In genomic region chr20:10509411-10509810, GRCh38 we compare ENCODE assay signal across 19 cellular contexts.
DNase-seq lines count a peak whose midpoint lies in the region; ATAC-seq and TF ChIP-seq lines count a peak whose summit lies in the region.
"Had no signal": no experiment of that assay in that cellular context is flagged by ENCODE, and none has a peak within 500 bp of the region (broad histone marks: within the 10 kb centered on the region; RNA-seq: fewer than 3 reads in every experiment).

No MANE protein-coding gene starts in this region.

- RAD21 ChIA-PET in HCT116 (lab: Charles Lee; ENCODE audit: low non-redundant PET in 1 of 2, low total read pairs in 2 of 2, uncharacterized antibody in 2 of 2, unreplicated experiment in 2 of 2), result no interaction called here

- H3K4me1 ChIP-seq in HCT116 (ENCODE audit: control insufficient read depth in 1 of 2, insufficient read depth in 2 of 2, low read length in 2 of 2) (peaks cover 70 to 73% of the 10 kb centered on the region in 2 experiments), ascending aorta (peaks cover 20 to 52% of the 10 kb centered on the region in 2 donors), mesodermal cell (ENCODE audit: control insufficient read depth, insufficient read depth, low read length, poor library complexity, severe bottlenecking) (peaks cover 32% of the 10 kb centered on the region), stomach smooth muscle (ENCODE audit: control insufficient read depth, insufficient read depth, low read length) (peaks cover 34% of the 10 kb centered on the region)

- ATAC-seq in HCT116 (no peak), HG02798 (IDR thresholded peaks at IDR 0.05; ENCODE audit: poor library complexity, unreplicated experiment) (no peak)
- ATAC-seq: GM12878; left lung; naive thymus-derived CD4-positive, alpha-beta T cell had no signal

- no TSS peak for BruUV-seq in HCT116 (replicated peaks; lab: Mats Ljungman, UMichigan)

- no peaks in the 10 kb centered on the region for H3K27me3 ChIP-seq in HCT116 (ENCODE audit: insufficient read depth, low read length)
- H3K27me3 ChIP-seq in ascending aorta, result no peaks in the 10 kb centered on the region
- H3K27me3 ChIP-seq in stomach smooth muscle (ENCODE audit: control insufficient read depth in 1 of 2, insufficient read depth in 2 of 2, low read length in 2 of 2), result no peaks in the 10 kb centered on the region
- H3K27me3 ChIP-seq: dorsolateral prefrontal cortex, left lung, SJSA1 had no signal

- no peaks in the 10 kb centered on the region for H3K27me3 Mint-ChIP-seq in activated naive CD4-positive, alpha-beta T cell treated with anti-CD3 and anti-CD28 coated beads, Interleukin-2, amount 10 ng/mL, durations not matched to agents 7 days and 5 days
- H3K27me3 Mint-ChIP-seq: activated CD4-positive, alpha-beta memory T cell treated with anti-CD3 and anti-CD28 coated beads for 36 hours; naive thymus-derived CD4-positive, alpha-beta T cell had no signal

- peaks cover 18% of the 10 kb centered on the region for H3K4me1 Mint-ChIP-seq in activated naive CD4-positive, alpha-beta T cell treated with anti-CD3 and anti-CD28 coated beads, Interleukin-2, amount 10 ng/mL, durations not matched to agents 7 days and 5 days

- peak overlapping the region in 1 of 2 experiments; percentile 41; a peak in 1 of 4 replicates for H3K4me3 ChIP-seq in HCT116 (replicated peaks in 1 of 2; ENCODE audit: low read depth in 1 of 2, low read length in 2 of 2)
- no peak overlapping the region for H3K4me3 ChIP-seq in ascending aorta
- H3K4me3 ChIP-seq in mesodermal cell (ENCODE audit: extremely low read depth, insufficient read depth, low read length, poor library complexity, severe bottlenecking), result no peak overlapping the region
- no peak overlapping the region for H3K4me3 ChIP-seq in stomach smooth muscle (ENCODE audit: low read length in 2 of 2)
- H3K4me3 ChIP-seq: dorsolateral prefrontal cortex, GM12878, left lung, SJSA1 had no signal

- TF ChIP-seq CTCF in HCT116 (IDR thresholded peaks at IDR 0.05 in 2 of 3, conservative IDR thresholded peaks at IDR 0.05 in 1 of 3; ENCODE audit: borderline replicate concordance in 1 of 3, insufficient read depth in 1 of 3, low read depth in 2 of 3, low read length in 2 of 3) (no peak), ascending aorta (IDR thresholded peaks at IDR 0.05) (no peak)

- H3K36me3 Mint-ChIP-seq in activated naive CD4-positive, alpha-beta T cell treated with anti-CD3 and anti-CD28 coated beads, Interleukin-2, amount 10 ng/mL, durations not matched to agents 7 days and 5 days, result peaks cover 6% of the 10 kb centered on the region

- DNase-seq in HCT116 (ENCODE audit: low read depth, low spot score) (no peak), ascending aorta (ENCODE audit: low spot score in 2 of 2) (no peak), activated T-cell treated with anti-CD3 and anti-CD28 coated beads for 4 hours (no peak), NCI-H446 (lab: John Stamatoyannopoulos, UW) (no peak)
- no peak for DNase-seq in activated naive CD4-positive, alpha-beta T cell treated with anti-CD3 and anti-CD28 coated beads, Interleukin-2, amount 10 ng/mL, durations not matched to agents 7 days and 5 days
- DNase-seq: activated CD4-positive, alpha-beta memory T cell treated with anti-CD3 and anti-CD28 coated beads for 36 hours; dorsolateral prefrontal cortex; H9; left lung; MM.1S; naive thymus-derived CD4-positive, alpha-beta T cell; NCI-H524 treated with DMSO at 0.1 percent for 48 hours; stimulated activated CD4-positive, alpha-beta T cell treated with anti-CD3 and anti-CD28 coated beads, Interleukin-2, amount 100 ng/mL, for 48 hours had no signal

- no peak for TF ChIP-seq RAD21 in HCT116 (IDR thresholded peaks at IDR 0.05; ENCODE audit: low read depth)

- H3K9me3 ChIP-seq in HCT116 (ENCODE audit: control insufficient read depth in 1 of 2, insufficient read depth in 1 of 2, low read depth in 1 of 2, low read length in 2 of 2), result no peaks in the 10 kb centered on the region
- no peaks in the 10 kb centered on the region for H3K9me3 ChIP-seq in ascending aorta
- no peaks in the 10 kb centered on the region for H3K9me3 ChIP-seq in mesodermal cell (ENCODE audit: control insufficient read depth, low read length)
- H3K9me3 ChIP-seq in stomach smooth muscle (ENCODE audit: control insufficient read depth in 2 of 2, low read length in 2 of 2), result no peaks in the 10 kb centered on the region
- H3K9me3 ChIP-seq: left lung, SJSA1 had no signal

- no peaks in the 10 kb centered on the region for H3K9me2 ChIP-seq in HCT116 (ENCODE audit: insufficient read depth)

- H2AFZ ChIP-seq in HCT116 (ENCODE audit: low read depth, low read length, poor library complexity, severe bottlenecking), result no peak overlapping the region

- H3K36me3 ChIP-seq in HCT116 (ENCODE audit: control insufficient read depth in 1 of 2, insufficient read depth in 2 of 2, low read length in 2 of 2) (no peaks in the 10 kb centered on the region), ascending aorta (no peaks in the 10 kb centered on the region), mesodermal cell (ENCODE audit: control insufficient read depth, insufficient read depth, low read length) (no peaks in the 10 kb centered on the region), stomach smooth muscle (ENCODE audit: control insufficient read depth in 2 of 2, insufficient read depth in 2 of 2, low read length in 2 of 2) (no peaks in the 10 kb centered on the region)
- H3K36me3 ChIP-seq: left lung, SJSA1 had no signal

- no peak overlapping the region for H3K4me3 Mint-ChIP-seq in activated naive CD4-positive, alpha-beta T cell treated with anti-CD3 and anti-CD28 coated beads, Interleukin-2, amount 10 ng/mL, durations not matched to agents 7 days and 5 days
- H3K4me3 Mint-ChIP-seq: activated CD4-positive, alpha-beta memory T cell treated with anti-CD3 and anti-CD28 coated beads for 36 hours; activated T-helper 1 cell treated with anti-CD3 and anti-CD28 coated beads, Interleukin-12 subunit alpha, Interleukin-12 subunit beta, Interleukin-2, Interleukin-4 antibody, amounts not matched to agents 30 ng/mL and 10 ng/mL and 1 ng/mL, durations not matched to agents 14 hours and 24 hours and 36 hours; H9; naive thymus-derived CD4-positive, alpha-beta T cell had no signal

- no peak overlapping the region for H3K27ac Mint-ChIP-seq in activated naive CD4-positive, alpha-beta T cell treated with anti-CD3 and anti-CD28 coated beads, Interleukin-2, amount 10 ng/mL, durations not matched to agents 7 days and 5 days
- H3K27ac Mint-ChIP-seq: activated CD4-positive, alpha-beta memory T cell treated with anti-CD3 and anti-CD28 coated beads for 36 hours; activated T-helper 1 cell treated with anti-CD3 and anti-CD28 coated beads, Interleukin-12 subunit alpha, Interleukin-12 subunit beta, Interleukin-2, Interleukin-4 antibody, amounts not matched to agents 30 ng/mL and 10 ng/mL and 1 ng/mL, durations not matched to agents 14 hours and 24 hours and 36 hours; H9 had no signal

- H3K27ac ChIP-seq in HCT116 (ENCODE audit: low read depth, low read length) (peak overlapping the region; percentile 69), ascending aorta (peak overlapping the region; percentile 82 to 86), mesodermal cell (ENCODE audit: low read depth, low read length, severe bottlenecking) (peak overlapping the region; percentile 87), stomach smooth muscle (ENCODE audit: low read length) (peak overlapping the region; percentile 80)

- CTCF ChIA-PET in HCT116 (lab: Charles Lee), result no interaction called here
- CTCF ChIA-PET in activated naive CD4-positive, alpha-beta T cell treated with anti-CD3 and anti-CD28 coated beads, Interleukin-2, amount 10 ng/mL, durations not matched to agents 7 days and 5 days (lab: Charles Lee), result no interaction called here

- no peak for TF ChIP-seq POLR2A in HCT116 (IDR thresholded peaks at IDR 0.05; ENCODE audit: borderline replicate concordance, extremely low read depth, insufficient read depth, insufficient read length)

- no peaks in the 10 kb centered on the region for H3K9me3 Mint-ChIP-seq in activated naive CD4-positive, alpha-beta T cell treated with anti-CD3 and anti-CD28 coated beads, Interleukin-2, amount 10 ng/mL, durations not matched to agents 7 days and 5 days
- H3K9me3 Mint-ChIP-seq: activated CD4-positive, alpha-beta memory T cell treated with anti-CD3 and anti-CD28 coated beads for 36 hours; activated T-helper 1 cell treated with anti-CD3 and anti-CD28 coated beads, Interleukin-12 subunit alpha, Interleukin-12 subunit beta, Interleukin-2, Interleukin-4 antibody, amounts not matched to agents 30 ng/mL and 10 ng/mL and 1 ng/mL, durations not matched to agents 14 hours and 24 hours and 36 hours; H9 had no signal

- 67 to 98% methylated on average over 3 to 5 of the region's 6 CpGs for WGBS in mesodermal cell (ENCODE audit: insufficient coverage in 2 of 2), 2 experiments

- peaks cover 11% of the 10 kb centered on the region; the same call in 1 of the 2 replicates for H3K79me2 ChIP-seq in HCT116 (ENCODE audit: insufficient read depth, low read length)

- POLR2A ChIA-PET in HCT116 (lab: Charles Lee), result interaction anchor here (1.2 kb wide), 1 partner anchor 12 kb away, joined by 3 read pairs; no protein-coding TSS in a partner anchor

- no peaks in the 10 kb centered on the region for H4K20me1 ChIP-seq in HCT116 (ENCODE audit: insufficient read depth)

- peak overlapping the region; percentile 60 for H3K9ac ChIP-seq in HCT116 (ENCODE audit: low read length)
- no peak overlapping the region for H3K9ac ChIP-seq in stomach smooth muscle (ENCODE audit: low read length in 2 of 2)

- H3K4me2 ChIP-seq in HCT116 (ENCODE audit: low read length), result peak overlapping the region; percentile 79

- intact Hi-C loops in HCT116 (cut with micrococcal nuclease) (no loop called here), ascending aorta (cut with DNase I) (no loop called here)

TF ChIP-seq in HCT116, 20 proteins besides CTCF, POLR2A, EP300 and RAD21 (continues in another document):
- TF ChIP-seq, protein P1, sequence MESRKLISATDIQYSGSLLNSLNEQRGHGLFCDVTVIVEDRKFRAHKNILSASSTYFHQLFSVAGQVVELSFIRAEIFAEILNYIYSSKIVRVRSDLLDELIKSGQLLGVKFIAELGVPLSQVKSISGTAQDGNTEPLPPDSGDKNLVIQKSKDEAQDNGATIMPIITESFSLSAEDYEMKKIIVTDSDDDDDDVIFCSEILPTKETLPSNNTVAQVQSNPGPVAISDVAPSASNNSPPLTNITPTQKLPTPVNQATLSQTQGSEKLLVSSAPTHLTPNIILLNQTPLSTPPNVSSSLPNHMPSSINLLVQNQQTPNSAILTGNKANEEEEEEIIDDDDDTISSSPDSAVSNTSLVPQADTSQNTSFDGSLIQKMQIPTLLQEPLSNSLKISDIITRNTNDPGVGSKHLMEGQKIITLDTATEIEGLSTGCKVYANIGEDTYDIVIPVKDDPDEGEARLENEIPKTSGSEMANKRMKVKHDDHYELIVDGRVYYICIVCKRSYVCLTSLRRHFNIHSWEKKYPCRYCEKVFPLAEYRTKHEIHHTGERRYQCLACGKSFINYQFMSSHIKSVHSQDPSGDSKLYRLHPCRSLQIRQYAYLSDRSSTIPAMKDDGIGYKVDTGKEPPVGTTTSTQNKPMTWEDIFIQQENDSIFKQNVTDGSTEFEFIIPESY (IDR thresholded peaks at IDR 0.05; ENCODE audit: extremely low read depth, insufficient replicate concordance, low read length), result no peak
- TF ChIP-seq EGR1 (IDR thresholded peaks at IDR 0.05; ENCODE audit: low read depth) (no peak), SRF (IDR thresholded peaks at IDR 0.05; ENCODE audit: low read depth) (no peak)
